In genomic region chr3:99941211-99941610, GRCh38 we compare ENCODE assay signal across 16 cellular contexts.
A peak's percentile ranks its signal among the peaks of the same experiment; 100 is the strongest.
DNase-seq lines count a peak whose midpoint lies in the region; ATAC-seq and TF ChIP-seq lines count a peak whose summit lies in the region.
"Had no signal": no experiment of that assay in that cellular context is flagged by ENCODE, and none has a peak within 500 bp of the region (broad histone marks: within the 10 kb centered on the region; RNA-seq: fewer than 3 reads in every experiment).

No MANE protein-coding gene starts in this region.

- H3K4me1 ChIP-seq in hepatocyte (ENCODE audit: insufficient read depth): peaks cover 51% of the 10 kb centered on the region
- H3K4me1 ChIP-seq in smooth muscle cell (ENCODE audit: low read depth): peaks cover 37% of the 10 kb centered on the region
- H3K4me1 ChIP-seq in uterus: peaks cover 0 to 19% of the 10 kb centered on the region in 2 donors
- no peaks in the 10 kb centered on the region for H3K4me1 ChIP-seq in CD4-positive, alpha-beta memory T cell (ENCODE audit: insufficient read depth, low read length)

- H3K4me3 ChIP-seq in hepatocyte (no peak overlapping the region), smooth muscle cell (no peak overlapping the region), uterus (no peak overlapping the region)
- H3K4me3 ChIP-seq in CD4-positive, alpha-beta memory T cell (ENCODE audit: low read length in 2 of 2): no peak overlapping the region
- H3K4me3 ChIP-seq: GM23248 had no signal

- no peak for TF ChIP-seq POLR2A in uterus (IDR thresholded peaks at IDR 0.05)

- H3K4me2 ChIP-seq in hepatocyte (no peak overlapping the region), smooth muscle cell (peak overlapping the region; percentile 32)

- ATAC-seq in HG02884 (IDR thresholded peaks at IDR 0.05; ENCODE audit: unreplicated experiment): no peak
- ATAC-seq: CD8-positive, alpha-beta T cell; HCT116 had no signal

- H3K9me3 Mint-ChIP-seq in CD4-positive, alpha-beta memory T cell: no peaks in the 10 kb centered on the region
- H3K9me3 Mint-ChIP-seq: CD8-positive, alpha-beta T cell had no signal

- H3K79me2 ChIP-seq in hepatocyte: no peaks in the 10 kb centered on the region
- H3K79me2 ChIP-seq in smooth muscle cell (ENCODE audit: low read depth): no peaks in the 10 kb centered on the region

- intact Hi-C loops in uterus (cut with DNase I; ENCODE audit: low total_unique reads): no loop called here
- intact Hi-C loops in CD4-positive, alpha-beta memory T cell (cut with micrococcal nuclease): no loop called here

- no peak overlapping the region for H2AFZ ChIP-seq in hepatocyte
- H2AFZ ChIP-seq in smooth muscle cell (ENCODE audit: low read depth): no peak overlapping the region
- H2AFZ ChIP-seq: GM23248 had no signal

- POLR2A ChIA-PET in CD4-positive, alpha-beta memory T cell (lab: Charles Lee; ENCODE audit: partially characterized antibody): no interaction called here

- DNase-seq in NCI-H69 (lab: John Stamatoyannopoulos, UW) (peak; percentile 18), hepatocyte (ENCODE audit: low spot score) (no peak), smooth muscle cell (lab: John Stamatoyannopoulos, UW; ENCODE audit: unreplicated experiment) (no peak), uterus (no peak), NAMALWA (ENCODE audit: low spot score) (no peak)
- DNase-seq in CD4-positive, alpha-beta memory T cell: no peak
- DNase-seq: BE2C; CD8-positive, alpha-beta T cell; COR-L47; DND-41; GDM1; GM23248; IMR-90 had no signal

- peaks cover 0 to 3% of the 10 kb centered on the region in 2 donors for H3K36me3 Mint-ChIP-seq in CD4-positive, alpha-beta memory T cell
- H3K36me3 Mint-ChIP-seq: CD8-positive, alpha-beta T cell had no signal

- H4K20me1 ChIP-seq in hepatocyte (ENCODE audit: insufficient read depth, poor library complexity, severe bottlenecking) (no peaks in the 10 kb centered on the region), smooth muscle cell (ENCODE audit: low read depth) (no peaks in the 10 kb centered on the region)

- 76% methylated on average over 1 of the region's 1 CpG for WGBS in hepatocyte (ENCODE audit: low lambda C conversion rate, missing lambda C conversion rate)
- WGBS in smooth muscle cell (ENCODE audit: low lambda C conversion rate): 59% methylated on average over 1 of the region's 1 CpG

- H3K36me3 ChIP-seq in hepatocyte (replicated peaks; ENCODE audit: insufficient read depth, low read depth): no peaks in the 10 kb centered on the region
- no peaks in the 10 kb centered on the region for H3K36me3 ChIP-seq in smooth muscle cell (ENCODE audit: low read depth)
- no peaks in the 10 kb centered on the region for H3K36me3 ChIP-seq in uterus
- no peaks in the 10 kb centered on the region for H3K36me3 ChIP-seq in CD4-positive, alpha-beta memory T cell (ENCODE audit: insufficient read depth, low read length)
- H3K36me3 ChIP-seq: BE2C had no signal

- no peaks in the 10 kb centered on the region for H3K27me3 Mint-ChIP-seq in CD4-positive, alpha-beta memory T cell

- peaks cover 15% of the 10 kb centered on the region for H3F3A ChIP-seq in smooth muscle cell (ENCODE audit: low read depth)

- no peaks in the 10 kb centered on the region for H3K9me3 ChIP-seq in hepatocyte (ENCODE audit: low read depth)
- H3K9me3 ChIP-seq in smooth muscle cell (replicated peaks; ENCODE audit: low read depth): no peaks in the 10 kb centered on the region
- H3K9me3 ChIP-seq in uterus: no peaks in the 10 kb centered on the region
- H3K9me3 ChIP-seq in CD4-positive, alpha-beta memory T cell (ENCODE audit: control insufficient read depth in 1 of 2, low read length in 2 of 2): no peaks in the 10 kb centered on the region
- H3K9me3 ChIP-seq: BE2C had no signal

- no peak overlapping the region for H3K27ac Mint-ChIP-seq in CD4-positive, alpha-beta memory T cell
- H3K27ac Mint-ChIP-seq: CD8-positive, alpha-beta T cell had no signal

- H3K27me3 ChIP-seq in hepatocyte: no peaks in the 10 kb centered on the region
- H3K27me3 ChIP-seq in smooth muscle cell (ENCODE audit: low read depth): no peaks in the 10 kb centered on the region
- no peaks in the 10 kb centered on the region for H3K27me3 ChIP-seq in uterus
- H3K27me3 ChIP-seq in CD4-positive, alpha-beta memory T cell (ENCODE audit: insufficient read depth, low read length): no peaks in the 10 kb centered on the region
- H3K27me3 ChIP-seq: BE2C had no signal

- TF ChIP-seq CTCF in hepatocyte (IDR thresholded peaks at IDR 0.05; ENCODE audit: poor library complexity) (no peak), smooth muscle cell (IDR thresholded peaks at IDR 0.05; ENCODE audit: borderline replicate concordance, insufficient read depth, poor library complexity, severe bottlenecking) (no peak), uterus (IDR thresholded peaks at IDR 0.05) (no peak)

- H3K9me2 ChIP-seq in hepatocyte (replicated peaks; ENCODE audit: insufficient read depth): no peaks in the 10 kb centered on the region

- H3K27ac ChIP-seq in hepatocyte: peak overlapping the region; percentile 70
- H3K27ac ChIP-seq in smooth muscle cell (ENCODE audit: low read depth): no peak overlapping the region
- H3K27ac ChIP-seq in uterus: peak overlapping the region; percentile 76 to 79
- no peak overlapping the region for H3K27ac ChIP-seq in CD4-positive, alpha-beta memory T cell (ENCODE audit: low read depth, low read length)
- H3K27ac ChIP-seq: C4-2B, GM23248 had no signal

- no peak overlapping the region for H3K4me3 Mint-ChIP-seq in CD4-positive, alpha-beta memory T cell
- H3K4me3 Mint-ChIP-seq: CD8-positive, alpha-beta T cell had no signal

- CTCF ChIA-PET in CD4-positive, alpha-beta memory T cell (lab: Charles Lee; ENCODE audit: partially characterized antibody): no interaction called here

- H3K9ac ChIP-seq in smooth muscle cell (ENCODE audit: low read depth): no peak overlapping the region
- H3K9ac ChIP-seq: GM23248 had no signal

- peaks cover 0 to 2% (median 0%) of the 10 kb centered on the region in 4 donors for H3K4me1 Mint-ChIP-seq in CD4-positive, alpha-beta memory T cell

Comparison
In these comparisons a context has a peak if more than half of its experiments do, and no peak if none do; other contexts are left out.
1. H3K27ac ChIP-seq: peak in hepatocyte (single experiment) and uterus (2 of 2); none in smooth muscle cell (single experiment) and CD4-positive, alpha-beta memory T cell (single experiment).